In genomic region chr1:183635606-183636333, GRCh38 we compare ENCODE assay signal across 1 cellular context.
TF ChIP-seq lines count a peak whose summit lies in the region.

ARPC5 (minus strand) TSS chr1:183635783; CDS start chr1:183635659, 124 bp downstream.

TF ChIP-seq in HepG2, 621 proteins besides CTCF, POLR2A, EP300 and RAD21 (continued from another document and continues in another):
- TF ChIP-seq RBAK (CRISPR knock-in tag; IDR thresholded peaks at IDR 0.05) (no peak; the same call in 1 of the 2 replicates), ZSCAN22 (CRISPR knock-in tag; IDR thresholded peaks at IDR 0.05) (no peak), TFDP2 (CRISPR knock-in tag; IDR thresholded peaks at IDR 0.05) (peak; percentile 91), FOXM1 (CRISPR knock-in tag; IDR thresholded peaks at IDR 0.05) (no peak), CC2D1A (CRISPR knock-in tag; IDR thresholded peaks at IDR 0.05) (no peak), IRF2 (CRISPR knock-in tag; IDR thresholded peaks at IDR 0.05) (no peak), ARNT (IDR thresholded peaks at IDR 0.05) (no peak), ZBTB44 (CRISPR knock-in tag; IDR thresholded peaks at IDR 0.05) (no peak), KAT8 (CRISPR knock-in tag; IDR thresholded peaks at IDR 0.05) (peak; percentile 68), TSC22D2 (CRISPR knock-in tag; IDR thresholded peaks at IDR 0.05; ENCODE audit: borderline replicate concordance) (no peak), NR2F2 (IDR thresholded peaks at IDR 0.05; ENCODE audit: borderline replicate concordance, low read depth) (no peak; the same call in 1 of the 2 replicates), E2F5 (CRISPR knock-in tag; conservative IDR thresholded peaks at IDR 0.05) (0 out of 2 replicates have a peak, but pooled peaks have one; percentile 42), TRIM22 (IDR thresholded peaks at IDR 0.05) (no peak), BCLAF1 (IDR thresholded peaks at IDR 0.05) (no peak), ZNF30 (CRISPR knock-in tag; IDR thresholded peaks at IDR 0.05) (no peak), ZSCAN20 (CRISPR knock-in tag; IDR thresholded peaks at IDR 0.05; ENCODE audit: borderline replicate concordance) (no peak; the same call in 1 of the 2 replicates), ZFP91 (CRISPR knock-in tag; IDR thresholded peaks at IDR 0.05; ENCODE audit: borderline replicate concordance) (peak; percentile 65; the same call in 1 of the 2 replicates), ZFYVE20 (CRISPR knock-in tag; IDR thresholded peaks at IDR 0.05; ENCODE audit: borderline replicate concordance, low read depth) (no peak), TMF1 (CRISPR knock-in tag; IDR thresholded peaks at IDR 0.05; ENCODE audit: low read depth) (no peak), MAFF (IDR thresholded peaks at IDR 0.05; ENCODE audit: low read depth, low read length) (no peak), KLF6 (CRISPR knock-in tag; IDR thresholded peaks at IDR 0.05) (peak; percentile 53), THYN1 (CRISPR knock-in tag; IDR thresholded peaks at IDR 0.05; ENCODE audit: borderline replicate concordance, low read depth) (no peak), MXI1 (IDR thresholded peaks at IDR 0.05; ENCODE audit: borderline replicate concordance, low read depth, low read length) (peak; percentile 68; the same call in 1 of the 3 replicates), ZFP62 (CRISPR knock-in tag; IDR thresholded peaks at IDR 0.05) (no peak), GTF3A (CRISPR knock-in tag; conservative IDR thresholded peaks at IDR 0.05) (no peak), ZNF142 (CRISPR knock-in tag; IDR thresholded peaks at IDR 0.05) (peak; percentile 52; the same call in 1 of the 2 replicates), ZNF280D (CRISPR knock-in tag; IDR thresholded peaks at IDR 0.05) (peak; percentile 41; the same call in 1 of the 2 replicates), GPBP1L1 (CRISPR knock-in tag; IDR thresholded peaks at IDR 0.05) (no peak), RFX5 (IDR thresholded peaks at IDR 0.05; ENCODE audit: low read depth, low read length) (no peak), ZSCAN21 (CRISPR knock-in tag; IDR thresholded peaks at IDR 0.05; ENCODE audit: borderline replicate concordance) (peak; percentile 48; the same call in 1 of the 2 replicates), ZNF761 (CRISPR knock-in tag; conservative IDR thresholded peaks at IDR 0.05) (peak; percentile 77; the same call in 1 of the 2 replicates), ZNF766 (CRISPR knock-in tag; IDR thresholded peaks at IDR 0.05; ENCODE audit: borderline replicate concordance) (peak; percentile 82; the same call in 1 of the 2 replicates), SIX4 (CRISPR knock-in tag; IDR thresholded peaks at IDR 0.05) (no peak), ZNF180 (CRISPR knock-in tag; IDR thresholded peaks at IDR 0.05; ENCODE audit: borderline replicate concordance, low read depth) (no peak), NFIC (IDR thresholded peaks at IDR 0.05; ENCODE audit: low read length) (no peak), TOPORS (CRISPR knock-in tag; IDR thresholded peaks at IDR 0.05) (peak; percentile 20; the same call in 1 of the 2 replicates), PHF5A (CRISPR knock-in tag; IDR thresholded peaks at IDR 0.05; ENCODE audit: low read depth, unreplicated experiment) (no peak), SRSF1 (optimal IDR thresholded peaks at IDR 0.05; ENCODE audit: low read depth, low read length) (peak; percentile 47), SP2 (CRISPR knock-in tag; IDR thresholded peaks at IDR 0.05) (peak; percentile 30; the same call in 1 of the 2 replicates), ZNF10 (CRISPR knock-in tag; IDR thresholded peaks at IDR 0.05; ENCODE audit: borderline replicate concordance, low read depth) (no peak), ZNF367 (CRISPR knock-in tag; IDR thresholded peaks at IDR 0.05; ENCODE audit: borderline replicate concordance) (no peak), HDAC1 (CRISPR knock-in tag; IDR thresholded peaks at IDR 0.05) (peak; percentile 63), SRSF9 (IDR thresholded peaks at IDR 0.05; ENCODE audit: borderline replicate concordance, insufficient read depth, low read depth, low read length, poor library complexity, severe bottlenecking) (no peak)
